In the genomic region with DNA sequence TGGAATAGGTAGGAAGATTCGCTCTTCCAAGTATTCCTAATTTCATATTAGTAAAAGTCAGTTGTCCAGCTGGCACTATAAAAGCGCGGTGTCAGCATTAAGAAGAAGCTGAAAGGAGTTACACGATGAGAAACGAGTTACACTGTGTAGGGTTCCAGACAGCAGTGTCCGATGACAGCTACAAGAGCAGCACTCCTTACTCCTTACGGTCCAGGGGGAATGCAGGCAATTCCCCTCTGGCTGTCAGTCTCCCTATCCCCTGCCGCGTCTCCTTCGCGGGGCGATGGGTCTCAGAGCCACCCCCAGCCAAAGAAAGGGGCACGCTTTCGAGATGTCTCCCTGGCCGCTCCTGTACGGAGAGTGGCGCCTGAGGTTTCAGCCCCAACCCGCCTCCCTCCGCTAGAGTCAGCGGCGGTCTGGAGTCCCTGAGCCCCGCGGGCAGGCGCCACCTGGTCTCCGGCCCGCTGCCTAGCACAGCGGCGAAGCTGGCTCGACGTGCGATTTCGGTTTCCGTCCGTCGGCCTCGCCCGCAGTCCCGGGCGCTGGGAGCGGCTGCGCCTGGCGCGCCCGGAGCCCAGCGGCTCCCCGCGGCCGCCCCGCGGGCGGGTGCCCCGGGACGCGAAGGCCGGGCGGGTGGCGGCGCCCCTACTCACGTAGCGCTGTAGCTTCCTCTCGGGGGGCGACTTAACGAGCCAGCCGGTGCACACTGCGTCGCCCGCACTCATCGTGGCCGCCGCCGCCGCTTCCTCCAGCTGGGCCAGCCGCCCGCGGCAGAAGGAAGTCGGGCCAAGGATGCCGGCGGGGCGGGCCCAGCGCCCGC, we compare ENCODE assay signal across 9 cellular contexts. TPM values are rescaled to one million over a fixed set of nuclear protein-coding genes. Genes with fewer than 3 reads are reported as not detected.
DNase-seq lines count a peak whose midpoint lies in the region; ATAC-seq, FAIRE-seq and TF ChIP-seq lines count a peak whose summit lies in the region.
"Had no signal": no experiment of that assay in that cellular context is flagged by ENCODE, and none has a peak within 500 bp of the region (broad histone marks: within the 10 kb centered on the region; RNA-seq: fewer than 3 reads in every experiment).

A gene with protein sequence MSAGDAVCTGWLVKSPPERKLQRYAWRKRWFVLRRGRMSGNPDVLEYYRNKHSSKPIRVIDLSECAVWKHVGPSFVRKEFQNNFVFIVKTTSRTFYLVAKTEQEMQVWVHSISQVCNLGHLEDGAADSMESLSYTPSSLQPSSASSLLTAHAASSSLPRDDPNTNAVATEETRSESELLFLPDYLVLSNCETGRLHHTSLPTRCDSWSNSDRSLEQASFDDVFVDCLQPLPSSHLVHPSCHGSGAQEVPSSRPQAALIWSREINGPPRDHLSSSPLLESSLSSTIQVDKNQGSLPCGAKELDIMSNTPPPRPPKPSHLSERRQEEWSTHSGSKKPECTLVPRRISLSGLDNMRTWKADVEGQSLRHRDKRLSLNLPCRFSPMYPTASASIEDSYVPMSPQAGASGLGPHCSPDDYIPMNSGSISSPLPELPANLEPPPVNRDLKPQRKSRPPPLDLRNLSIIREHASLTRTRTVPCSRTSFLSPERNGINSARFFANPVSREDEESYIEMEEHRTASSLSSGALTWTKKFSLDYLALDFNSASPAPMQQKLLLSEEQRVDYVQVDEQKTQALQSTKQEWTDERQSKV (minus strand): TSS at position 777 of the 820 bp plus-strand sequence. CDS start 52 bp downstream, at position 725.

- H3K9me3 ChIP-seq in iPS-20b (ENCODE audit: insufficient read depth, low read depth, low read length) (no peaks in the 10 kb centered on the region), small intestine (ENCODE audit: control insufficient read depth, low read depth) (no peaks in the 10 kb centered on the region)

- TF ChIP-seq CTCF in RWPE1 (conservative IDR thresholded peaks at IDR 0.05; ENCODE audit: low read depth): no peak

- H3K27ac ChIP-seq in RWPE1 (peak within 1 kb of the TSS; percentile 42), iPS-20b (ENCODE audit: low read length) (no peak within 1 kb of the TSS), small intestine (ENCODE audit: low read depth in 1 of 2, low read length in 1 of 2) (peak within 1 kb of the TSS; percentile 66 to 89)

- FAIRE-seq in small intestine (lab: Jason Lieb, UNC): no peak
- FAIRE-seq: G401.6 had no signal

- H3K4me3 ChIP-seq in iPS-20b (ENCODE audit: low read length) (peak within 1 kb of the TSS; percentile 56), small intestine (ENCODE audit: low read depth in 1 of 2, low read length in 2 of 2) (peak within 1 kb of the TSS; percentile 28 to 62)

- POLR2A ChIA-PET in RWPE1 (lab: Yijun Ruan, JAX; ENCODE audit: low non-redundant PET): interaction anchor here (1.3 kb wide), 1 partner anchor 12 kb away, joined by 3 read pairs; a partner anchor contains a TSS

- WGBS in small intestine, 3 donors: 0 to 33% (median 20%) methylated on average over 12 to 81 of the region's 81 CpGs

- DNase-seq in NCI-H82 (lab: John Stamatoyannopoulos, UW): peak; percentile 61
- DNase-seq in NCI-H82 treated with DMSO at 0.1 percent for 48 hours (lab: John Stamatoyannopoulos, UW; ENCODE audit: unreplicated experiment): no peak
- no peak for DNase-seq in RWPE1 (ENCODE audit: low spot score)
- DNase-seq in astrocyte of the hippocampus (ENCODE audit: low read depth, low spot score): peak; percentile 58
- peak; percentile 25 for DNase-seq in small intestine
- no peak for DNase-seq in HT-29 (ENCODE audit: low spot score)

- H3K36me3 ChIP-seq in iPS-20b (ENCODE audit: insufficient read depth, low read depth, low read length) (no peaks in the 10 kb centered on the region), small intestine (ENCODE audit: control insufficient read depth in 2 of 2, insufficient read depth in 2 of 2, low read length in 2 of 2) (no peaks in the 10 kb centered on the region)

- H3K4me1 ChIP-seq in iPS-20b (ENCODE audit: insufficient read depth, low read length) (no peaks in the 10 kb centered on the region), small intestine (ENCODE audit: control insufficient read depth in 2 of 2, insufficient read depth in 1 of 2, low read depth in 1 of 2, low read length in 1 of 2) (no peaks in the 10 kb centered on the region)

- H3K27me3 ChIP-seq in iPS-20b (ENCODE audit: insufficient read depth, low read length): peaks cover 48% of the 10 kb centered on the region
- H3K27me3 ChIP-seq in small intestine (ENCODE audit: control insufficient read depth in 2 of 2, insufficient read depth in 2 of 2, low read length in 2 of 2): no peaks in the 10 kb centered on the region

- CTCF ChIA-PET in RWPE1 (lab: Yijun Ruan, JAX): no interaction called here

- peak; percentile 62 for ATAC-seq in HG03066 (IDR thresholded peaks at IDR 0.05; ENCODE audit: low read depth, unreplicated experiment)

- no peak within 1 kb of the TSS for H3K9ac ChIP-seq in iPS-20b (ENCODE audit: low read depth, low read length)

RNA-seq across cellular contexts. Expression of the gene that starts here (rescaled TPM):
- polyA plus RNA-seq in small intestine: 1 to 10 TPM; 1.1 to 1.6 (median 1.1) TPM
- total RNA-seq in HT-29 (2014; rRNA removed; shearing (Covaris generic)): 0.08 TPM in 1 of 2 replicates, not detected in the other

Comparison
In these comparisons a context has a peak if more than half of its experiments do, and no peak if none do; other contexts are left out.
1. DNase-seq: peak in NCI-H82 (single experiment), astrocyte of the hippocampus (single experiment) and small intestine (single experiment); none in NCI-H82 treated with DMSO at 0.1 percent for 48 hours (single experiment), RWPE1 (single experiment) and HT-29 (single experiment).